In the genomic region with DNA sequence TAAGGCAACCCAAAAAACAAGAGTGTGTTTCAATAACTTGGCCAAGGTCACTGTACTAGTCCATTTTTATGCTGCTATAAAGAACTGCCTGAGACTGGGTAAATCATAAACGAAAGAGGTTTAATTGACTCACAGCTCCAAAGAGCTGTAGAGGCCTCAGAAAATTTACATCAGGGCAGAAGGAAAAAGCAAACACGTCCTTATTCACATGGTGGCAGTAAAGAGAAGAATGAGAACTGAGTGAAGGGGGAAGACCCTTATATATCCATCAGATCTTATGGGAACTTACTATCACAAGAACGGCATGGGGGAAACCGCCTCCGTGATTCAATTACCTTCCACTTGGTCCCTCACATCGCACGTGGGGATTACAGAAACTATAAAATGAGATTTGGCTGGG, we compare ENCODE assay signal across 20 cellular contexts.
A peak's percentile ranks its signal among the peaks of the same experiment; 100 is the strongest.
DNase-seq lines count a peak whose midpoint lies in the region; ATAC-seq and TF ChIP-seq lines count a peak whose summit lies in the region.
"Had no signal": no experiment of that assay in that cellular context is flagged by ENCODE, and none has a peak within 500 bp of the region (broad histone marks: within the 10 kb centered on the region; RNA-seq: fewer than 3 reads in every experiment).

No MANE protein-coding gene starts in this region.

- H3K27me3 Mint-ChIP-seq in activated naive CD8-positive, alpha-beta T cell treated with anti-CD3 and anti-CD28 coated beads, Interleukin-2, amount 50 U/mL, for 24 hours, result peaks cover 4% of the 10 kb centered on the region
- peaks cover 8% of the 10 kb centered on the region for H3K27me3 Mint-ChIP-seq in activated naive CD8-positive, alpha-beta T cell treated with anti-CD3 and anti-CD28 coated beads for 36 hours
- H3K27me3 Mint-ChIP-seq in stimulated activated naive CD8-positive, alpha-beta T cell treated with anti-CD3 and anti-CD28 coated beads, Interleukin-15, amount 100 ng/mL, for 72 hours, result peaks cover 8% of the 10 kb centered on the region
- H3K27me3 Mint-ChIP-seq: activated CD4-positive, alpha-beta memory T cell treated with anti-CD3 and anti-CD28 coated beads for 36 hours had no signal

- no peak for DNase-seq in activated naive CD8-positive, alpha-beta T cell treated with anti-CD3 and anti-CD28 coated beads, Interleukin-2, amount 50 U/mL, for 24 hours
- no peak for DNase-seq in activated naive CD8-positive, alpha-beta T cell treated with anti-CD3 and anti-CD28 coated beads for 36 hours
- peak; percentile 39 for DNase-seq in NCI-H69 (lab: John Stamatoyannopoulos, UW)
- no peak for DNase-seq in epithelial cell of proximal tubule (ENCODE audit: low read depth)
- DNase-seq in stimulated activated naive CD8-positive, alpha-beta T cell treated with anti-CD3 and anti-CD28 coated beads, Interleukin-15, amount 100 ng/mL, for 72 hours, result no peak
- no peak for DNase-seq in SHP77 (lab: John Stamatoyannopoulos, UW)
- no peak for DNase-seq in ecto neural progenitor cell (ENCODE audit: low spot score)
- DNase-seq in medulla oblongata (ENCODE audit: extremely low spot score), result no peak
- DNase-seq: activated CD4-positive, alpha-beta memory T cell treated with anti-CD3 and anti-CD28 coated beads for 36 hours; activated T-cell treated with anti-CD3 and anti-CD28 coated beads, Interleukin-2, amount 50 U/mL, for 72 hours; CD8-positive, alpha-beta memory T cell; EL; KBM-7; left ventricle myocardium inferior; NCI-H1048; small intestine; stimulated activated CD4-positive, alpha-beta T cell treated with anti-CD3 and anti-CD28 coated beads, Interleukin-4, amount 100 ng/mL, for 24 hours; substantia nigra; T-helper 1 cell had no signal

- H3K4me1 Mint-ChIP-seq in activated naive CD8-positive, alpha-beta T cell treated with anti-CD3 and anti-CD28 coated beads, Interleukin-2, amount 50 U/mL, for 24 hours, result peaks cover 21% of the 10 kb centered on the region
- H3K4me1 Mint-ChIP-seq in activated naive CD8-positive, alpha-beta T cell treated with anti-CD3 and anti-CD28 coated beads for 36 hours, result peaks cover 20% of the 10 kb centered on the region
- peaks cover 22% of the 10 kb centered on the region for H3K4me1 Mint-ChIP-seq in stimulated activated naive CD8-positive, alpha-beta T cell treated with anti-CD3 and anti-CD28 coated beads, Interleukin-15, amount 100 ng/mL, for 72 hours

- H3K9me3 Mint-ChIP-seq in activated naive CD8-positive, alpha-beta T cell treated with anti-CD3 and anti-CD28 coated beads, Interleukin-2, amount 50 U/mL, for 24 hours, result no peaks in the 10 kb centered on the region
- H3K9me3 Mint-ChIP-seq in activated naive CD8-positive, alpha-beta T cell treated with anti-CD3 and anti-CD28 coated beads for 36 hours, result peaks cover 3% of the 10 kb centered on the region
- H3K9me3 Mint-ChIP-seq in stimulated activated naive CD8-positive, alpha-beta T cell treated with anti-CD3 and anti-CD28 coated beads, Interleukin-15, amount 100 ng/mL, for 72 hours, result peaks cover 0 to 6% of the 10 kb centered on the region in 2 donors
- H3K9me3 Mint-ChIP-seq: activated CD4-positive, alpha-beta memory T cell treated with anti-CD3 and anti-CD28 coated beads for 36 hours; CD8-positive, alpha-beta memory T cell had no signal

- TF ChIP-seq CTCF in epithelial cell of proximal tubule (conservative IDR thresholded peaks at IDR 0.05; ENCODE audit: low read depth, low read length), result peak; percentile 17

- no peak overlapping the region for H3K27ac Mint-ChIP-seq in activated naive CD8-positive, alpha-beta T cell treated with anti-CD3 and anti-CD28 coated beads, Interleukin-2, amount 50 U/mL, for 24 hours
- no peak overlapping the region for H3K27ac Mint-ChIP-seq in activated naive CD8-positive, alpha-beta T cell treated with anti-CD3 and anti-CD28 coated beads for 36 hours
- no peak overlapping the region for H3K27ac Mint-ChIP-seq in stimulated activated naive CD8-positive, alpha-beta T cell treated with anti-CD3 and anti-CD28 coated beads, Interleukin-15, amount 100 ng/mL, for 72 hours
- H3K27ac Mint-ChIP-seq: activated CD4-positive, alpha-beta memory T cell treated with anti-CD3 and anti-CD28 coated beads for 36 hours; activated naive CD4-positive, alpha-beta T cell treated with anti-CD3 and anti-CD28 coated beads, Interleukin-2, amount 50 U/mL, for 72 hours; activated T-cell treated with anti-CD3 and anti-CD28 coated beads, Interleukin-2, amount 50 U/mL, for 72 hours; CD8-positive, alpha-beta memory T cell had no signal

- H3K4me3 ChIP-seq in epithelial cell of proximal tubule (ENCODE audit: low read depth, low read length), result no peak overlapping the region
- H3K4me3 ChIP-seq: left ventricle myocardium inferior had no signal

- no peak overlapping the region for H3K4me3 Mint-ChIP-seq in activated naive CD8-positive, alpha-beta T cell treated with anti-CD3 and anti-CD28 coated beads, Interleukin-2, amount 50 U/mL, for 24 hours
- H3K4me3 Mint-ChIP-seq in activated naive CD8-positive, alpha-beta T cell treated with anti-CD3 and anti-CD28 coated beads for 36 hours, result no peak overlapping the region
- no peak overlapping the region for H3K4me3 Mint-ChIP-seq in stimulated activated naive CD8-positive, alpha-beta T cell treated with anti-CD3 and anti-CD28 coated beads, Interleukin-15, amount 100 ng/mL, for 72 hours
- H3K4me3 Mint-ChIP-seq: activated CD4-positive, alpha-beta memory T cell treated with anti-CD3 and anti-CD28 coated beads for 36 hours; activated T-cell treated with anti-CD3 and anti-CD28 coated beads, Interleukin-2, amount 50 U/mL, for 72 hours; CD8-positive, alpha-beta memory T cell had no signal

- H3K36me3 Mint-ChIP-seq in activated naive CD8-positive, alpha-beta T cell treated with anti-CD3 and anti-CD28 coated beads, Interleukin-2, amount 50 U/mL, for 24 hours (ENCODE audit: low read depth), result no peaks in the 10 kb centered on the region
- H3K36me3 Mint-ChIP-seq in activated naive CD8-positive, alpha-beta T cell treated with anti-CD3 and anti-CD28 coated beads for 36 hours, result no peaks in the 10 kb centered on the region
- H3K36me3 Mint-ChIP-seq: activated CD4-positive, alpha-beta memory T cell treated with anti-CD3 and anti-CD28 coated beads for 36 hours; activated naive CD4-positive, alpha-beta T cell treated with anti-CD3 and anti-CD28 coated beads, Interleukin-2, amount 50 U/mL, for 72 hours; CD8-positive, alpha-beta memory T cell had no signal

- ATAC-seq in activated naive CD8-positive, alpha-beta T cell treated with anti-CD3 and anti-CD28 coated beads, Interleukin-2, amount 50 U/mL, for 24 hours, result peak; percentile 59
- ATAC-seq in stimulated activated naive CD8-positive, alpha-beta T cell treated with anti-CD3 and anti-CD28 coated beads, Interleukin-15, amount 100 ng/mL, for 72 hours, result peak; percentile 53
